Comparison of ENCODE assay signal across 17 cellular contexts in the genomic region with DNA sequence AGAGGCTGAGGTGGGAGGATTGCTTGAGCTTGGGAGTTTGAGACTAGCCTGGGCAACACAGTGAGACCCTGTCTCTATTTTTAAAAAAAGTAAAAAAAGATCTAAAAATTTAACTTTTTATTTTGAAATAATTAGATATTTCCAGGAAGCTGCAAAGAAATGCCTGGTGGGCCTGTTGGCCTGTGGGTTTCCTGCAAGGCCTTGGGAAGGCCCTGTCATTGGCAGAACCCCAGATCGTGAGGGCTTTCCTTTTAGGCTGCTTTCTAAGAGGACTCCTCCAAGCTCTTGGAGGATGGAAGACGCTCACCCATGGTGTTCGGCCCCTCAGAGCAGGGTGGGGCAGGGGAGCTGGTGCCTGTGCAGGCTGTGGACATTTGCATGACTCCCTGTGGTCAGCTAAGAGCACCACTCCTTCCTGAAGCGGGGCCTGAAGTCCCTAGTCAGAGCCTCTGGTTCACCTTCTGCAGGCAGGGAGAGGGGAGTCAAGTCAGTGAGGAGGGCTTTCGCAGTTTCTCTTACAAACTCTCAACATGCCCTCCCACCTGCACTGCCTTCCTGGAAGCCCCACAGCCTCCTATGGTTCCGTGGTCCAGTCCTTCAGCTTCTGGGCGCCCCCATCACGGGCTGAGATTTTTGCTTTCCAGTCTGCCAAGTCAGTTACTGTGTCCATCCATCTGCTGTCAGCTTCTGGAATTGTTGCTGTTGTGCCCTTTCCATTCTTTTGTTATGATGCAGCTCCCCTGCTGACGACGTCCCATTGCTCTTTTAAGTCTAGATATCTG. TPM values are rescaled to one million over a fixed set of nuclear protein-coding genes. Genes with fewer than 3 reads are reported as not detected.
DNase-seq lines count a peak whose midpoint lies in the region; ATAC-seq, FAIRE-seq and TF ChIP-seq lines count a peak whose summit lies in the region.
"Had no signal": no experiment of that assay in that cellular context is flagged by ENCODE, and none has a peak within 500 bp of the region (broad histone marks: within the 10 kb centered on the region; RNA-seq: fewer than 3 reads in every experiment).

No MANE protein-coding gene starts in this region.

- no peak for TF ChIP-seq RAD21 in H1 (IDR thresholded peaks at IDR 0.05 in 1 of 2, conservative IDR thresholded peaks at IDR 0.05 in 1 of 2; ENCODE audit: low read depth in 2 of 2, low read length in 2 of 2)

- POLR2A ChIA-PET in H1 (lab: Charles Lee; ENCODE audit: partially characterized antibody): interaction anchor here (1.2 to 1.7 kb wide), 4 partner anchors 27 to 131 kb away, joined by 3 read pairs; a partner anchor contains a TSS

- peak overlapping the region; percentile 37; the same call in 1 of the 2 replicates for H2BK15ac ChIP-seq in H1 (ENCODE audit: low read length)

- no peak overlapping the region for H3K18ac ChIP-seq in H1 (ENCODE audit: extremely low read depth, low read length)

- no peak overlapping the region for H2AK5ac ChIP-seq in H1 (ENCODE audit: low read depth, low read length)

- TF ChIP-seq EP300 in H1 (IDR thresholded peaks at IDR 0.05; ENCODE audit: borderline replicate concordance in 1 of 2, low read depth in 2 of 2, low read length in 2 of 2): no peak

- peaks cover 12% of the 10 kb centered on the region for H3K23me2 ChIP-seq in H1 (ENCODE audit: low read depth, low read length)

- H4K5ac ChIP-seq in H1 (ENCODE audit: insufficient read length, low read depth, low read length): no peak overlapping the region

- no peak overlapping the region for H3K4ac ChIP-seq in H1 (replicated peaks; ENCODE audit: insufficient read length, low read depth, low read length)

- H4K91ac ChIP-seq in H1 (replicated peaks; ENCODE audit: insufficient read length, low read length): no peak overlapping the region

- H3K9me3 ChIP-seq in H1 (ENCODE audit: insufficient read depth in 2 of 2, low read depth in 1 of 2, low read length in 1 of 2) (no peaks in the 10 kb centered on the region), osteoblast (ENCODE audit: low read depth, low read length) (no peaks in the 10 kb centered on the region)

- TF ChIP-seq POLR2A in H1 (IDR thresholded peaks at IDR 0.05; ENCODE audit: control extremely low read depth in 1 of 2, low read depth in 2 of 2, low read length in 2 of 2): no peak

- no peak for FAIRE-seq in H1 (lab: Jason Lieb, UNC)
- FAIRE-seq: D721Med had no signal

- H2BK5ac ChIP-seq in H1 (ENCODE audit: low read depth, low read length): no peak overlapping the region

- peaks cover 0 to 13% (median 5%) of the 10 kb centered on the region in 4 experiments; a peak in 5 of 7 replicates for H3K4me1 ChIP-seq in H1 (replicated peaks in 1 of 4; ENCODE audit: control insufficient read depth in 3 of 4, insufficient read depth in 4 of 4, low read length in 3 of 4)
- H3K4me1 ChIP-seq in osteoblast (ENCODE audit: insufficient read depth, low read length): no peaks in the 10 kb centered on the region

- H3K36me3 ChIP-seq in H1 (ENCODE audit: control insufficient read depth in 2 of 4, insufficient read depth in 4 of 4, low read length in 3 of 4): no peaks in the 10 kb centered on the region
- no peaks in the 10 kb centered on the region for H3K36me3 ChIP-seq in osteoblast (ENCODE audit: insufficient read depth, low read length)

- no peak for TF ChIP-seq CTCF in H1 (IDR thresholded peaks at IDR 0.05; ENCODE audit: control extremely low read depth in 1 of 3, insufficient read depth in 1 of 3, low read depth in 1 of 3, low read length in 3 of 3)
- no peak for TF ChIP-seq CTCF in osteoblast (IDR thresholded peaks at IDR 0.05; ENCODE audit: extremely low read depth, low read depth, low read length)

- no peaks in the 10 kb centered on the region for H3K79me1 ChIP-seq in H1 (ENCODE audit: low read depth, low read length)

- H4K20me1 ChIP-seq in H1 (replicated peaks in 1 of 2; ENCODE audit: control insufficient read depth in 1 of 2, insufficient read depth in 2 of 2, low read length in 2 of 2): peaks cover 0 to 2% of the 10 kb centered on the region in 2 experiments
- no peaks in the 10 kb centered on the region for H4K20me1 ChIP-seq in osteoblast (ENCODE audit: insufficient read depth, low read length)

- H3K27me3 ChIP-seq in H1 (replicated peaks in 1 of 4; ENCODE audit: control insufficient read depth in 3 of 4, extremely low read depth in 1 of 4, insufficient read depth in 3 of 4, low read length in 3 of 4) (peaks cover 0 to 29% (median 27%) of the 10 kb centered on the region in 4 experiments; a peak in 6 of 7 replicates), osteoblast (ENCODE audit: insufficient read depth, low read length) (peaks cover 22% of the 10 kb centered on the region)

- no peak overlapping the region for H3K56ac ChIP-seq in H1 (replicated peaks; ENCODE audit: insufficient read length, low read depth, low read length)

- H3K79me2 ChIP-seq in H1 (ENCODE audit: control insufficient read depth in 1 of 2, insufficient read depth in 2 of 2, low read length in 2 of 2) (no peaks in the 10 kb centered on the region), osteoblast (ENCODE audit: insufficient read depth, low read length) (no peaks in the 10 kb centered on the region)

- H4K8ac ChIP-seq in H1 (ENCODE audit: extremely low read depth, insufficient read depth, low read length): no peak overlapping the region

- no peak overlapping the region for H3K14ac ChIP-seq in H1 (ENCODE audit: insufficient read length)

- no peak overlapping the region for H2BK20ac ChIP-seq in H1 (ENCODE audit: low read length)

- no peak overlapping the region for H3K9ac ChIP-seq in H1 (replicated peaks in 1 of 4; ENCODE audit: extremely low read depth in 1 of 4, low read depth in 3 of 4, low read length in 3 of 4)

- no peak for ATAC-seq in HG02938 (IDR thresholded peaks at IDR 0.05; ENCODE audit: unreplicated experiment)
- ATAC-seq: CD8-positive, alpha-beta T cell had no signal

- CTCF ChIA-PET in H1 (lab: Charles Lee; ENCODE audit: partially characterized antibody): interaction anchor here (0.6 to 9.2 kb wide), 15 partner anchors 8 to 228 kb away, joined by 3 to 74 read pairs (median 5); a partner anchor contains a TSS

- H3K4me3 ChIP-seq in H1 (ENCODE audit: extremely low read depth in 1 of 4, insufficient read depth in 2 of 4, low read depth in 3 of 4, low read length in 4 of 4) (no peak overlapping the region), osteoblast (ENCODE audit: insufficient read depth, low read length) (no peak overlapping the region)

- H3K4me2 ChIP-seq in H1 (ENCODE audit: insufficient read depth in 1 of 2, low read depth in 2 of 2, low read length in 2 of 2) (no peak overlapping the region), osteoblast (ENCODE audit: insufficient read depth, low read length) (no peak overlapping the region)

- H2AFZ ChIP-seq in H1 (ENCODE audit: low read length): no peak overlapping the region
- no peak overlapping the region for H2AFZ ChIP-seq in osteoblast (ENCODE audit: low read length)

- H2BK12ac ChIP-seq in H1 (ENCODE audit: low read depth, low read length): no peak overlapping the region

- 81% methylated on average over 10 of the region's 10 CpGs; no CpG with 5 or more reads in 1 of the 2 experiments for WGBS in H1 (ENCODE audit: extremely low coverage in 1 of 2, insufficient coverage in 1 of 2, insufficient read length in 1 of 2, insufficient replicate concordance in 2 of 2, low coverage in 1 of 2, low lambda C conversion rate in 2 of 2, missing lambda C conversion rate in 1 of 2), 2 experiments

- peak; percentile 37 for DNase-seq in EH (ENCODE audit: low read depth)
- peak; percentile 28 for DNase-seq in RKO (ENCODE audit: low spot score)
- DNase-seq in H1 (ENCODE audit: low read depth in 1 of 2, low spot score in 2 of 2): peak in 1 of 2 experiments; percentile 40
- peak; percentile 79 for DNase-seq in osteoblast (ENCODE audit: insufficient read length, low spot score, missing footprints)
- no peak for DNase-seq in HuH-7.5 (ENCODE audit: low spot score)
- DNase-seq in NCI-H345 (lab: John Stamatoyannopoulos, UW): no peak
- DNase-seq: CD8-positive, alpha-beta T cell; DND-41; H7; NCI-H1436 treated with DMSO at 0.1 percent for 48 hours; NCI-H2081; NCI-H526; NK-92 treated with Interleukin-12 subunit alpha and Interleukin-12 subunit beta, amount 100 ng/mL, for 24 hours had no signal

- no peak overlapping the region for H2BK120ac ChIP-seq in H1 (replicated peaks; ENCODE audit: low read depth, low read length)

- H3K27ac ChIP-seq in H1 (ENCODE audit: low read depth, low read length) (no peak overlapping the region), osteoblast (ENCODE audit: low read depth, low read length) (no peak overlapping the region)

- no peak overlapping the region for H3K23ac ChIP-seq in H1 (ENCODE audit: insufficient read length)

TF ChIP-seq in H1, 55 proteins besides CTCF, POLR2A, EP300 and RAD21 (continues in another document):
- TF ChIP-seq BACH1 (IDR thresholded peaks at IDR 0.05; ENCODE audit: low read length): no peak
- TF ChIP-seq MAFK (IDR thresholded peaks at IDR 0.05; ENCODE audit: low read depth, low read length): no peak
- TF ChIP-seq CBX8 (IDR thresholded peaks at IDR 0.05; ENCODE audit: borderline replicate concordance, low read depth, low read length): no peak
- no peak for TF ChIP-seq RFX5 (IDR thresholded peaks at IDR 0.05; ENCODE audit: borderline replicate concordance, low read depth, low read length)
- TF ChIP-seq YY1 (IDR thresholded peaks at IDR 0.05; ENCODE audit: low read depth, low read length): no peak

RNA-seq across cellular contexts. Expression of a gene that starts 6.6 kb away (rescaled TPM):
- total RNA-seq in H1 (2021; fragmentation: NEBNext Ultra II Directional; extraction: Animal tissue kit (Norgen Biotek cat#: 25700)): 1.5 and 1.7 TPM in 2 replicates
- 1.6 and 2.2 TPM in 2 replicates for polyA plus RNA-seq in H1 (2011; rRNA removed)
- 1.5 TPM for polyA plus RNA-seq in H1 (2011; cell fraction: cytosol; rRNA removed)
- polyA plus RNA-seq in H1 (2011; cell fraction: nucleus; rRNA removed): 2.2 TPM
- polyA plus RNA-seq in H1 (2012, experiment 1 of 2): 1.3 to 2.7 TPM (median 2.3 TPM) in 4 replicates
- polyA plus RNA-seq in H1 (2012, experiment 2 of 2): 1.5 TPM
- 1.7 TPM for polyA plus RNA-seq in H1 (2013, experiment 1 of 2)
- polyA plus RNA-seq in H1 (2013, experiment 2 of 2): 1.4 TPM
- polyA minus RNA-seq in H1 (2011; rRNA and poly(A)+ RNA removed): 0.19 and 0.24 TPM in 2 replicates
- polyA minus RNA-seq in H1 (2011; cell fraction: cytosol; rRNA and poly(A)+ RNA removed): not detected
- not detected for polyA minus RNA-seq in H1 (2011; cell fraction: nucleus; rRNA and poly(A)+ RNA removed)
- total RNA-seq in osteoblast: 0.29 TPM in 1 of 2 replicates, not detected in the other
- total RNA-seq: SK-MEL-5 had no signal
- polyA plus RNA-seq: IgD-negative memory B cell had no signal

RNA-seq across cellular contexts. Expression of a gene that starts 37.0 kb away (rescaled TPM):
- 23.2 and 24.2 TPM in 2 replicates for total RNA-seq in H1 (2021; fragmentation: NEBNext Ultra II Directional; extraction: Animal tissue kit (Norgen Biotek cat#: 25700))
- polyA plus RNA-seq in H1 (2011; rRNA removed): 2.0 and 2.3 TPM in 2 replicates
- 2.8 TPM for polyA plus RNA-seq in H1 (2011; cell fraction: cytosol; rRNA removed)
- polyA plus RNA-seq in H1 (2011; cell fraction: nucleus; rRNA removed): 7.5 TPM
- polyA plus RNA-seq in H1 (2012, experiment 1 of 2): 3.8 to 5.9 TPM (median 5.7 TPM) in 4 replicates
- polyA plus RNA-seq in H1 (2012, experiment 2 of 2): 0.22 TPM
- polyA plus RNA-seq in H1 (2013, experiment 1 of 2): 8.0 TPM
- polyA plus RNA-seq in H1 (2013, experiment 2 of 2): 7.1 TPM
- 16.6 and 27.5 TPM in 2 replicates for polyA minus RNA-seq in H1 (2011; rRNA and poly(A)+ RNA removed)
- 21.1 TPM for polyA minus RNA-seq in H1 (2011; cell fraction: cytosol; rRNA and poly(A)+ RNA removed)
- 31.6 TPM for polyA minus RNA-seq in H1 (2011; cell fraction: nucleus; rRNA and poly(A)+ RNA removed)
- 64.1 and 65.4 TPM in 2 replicates for total RNA-seq in osteoblast

Comparison
In these comparisons a context has a peak if more than half of its experiments do, and no peak if none do; other contexts are left out.
1. DNase-seq: peak in EH (single experiment), RKO (single experiment) and osteoblast (single experiment); none in HuH-7.5 (single experiment) and NCI-H345 (single experiment).